8 cellular contexts compared by ENCODE assay signal in the genomic region with DNA sequence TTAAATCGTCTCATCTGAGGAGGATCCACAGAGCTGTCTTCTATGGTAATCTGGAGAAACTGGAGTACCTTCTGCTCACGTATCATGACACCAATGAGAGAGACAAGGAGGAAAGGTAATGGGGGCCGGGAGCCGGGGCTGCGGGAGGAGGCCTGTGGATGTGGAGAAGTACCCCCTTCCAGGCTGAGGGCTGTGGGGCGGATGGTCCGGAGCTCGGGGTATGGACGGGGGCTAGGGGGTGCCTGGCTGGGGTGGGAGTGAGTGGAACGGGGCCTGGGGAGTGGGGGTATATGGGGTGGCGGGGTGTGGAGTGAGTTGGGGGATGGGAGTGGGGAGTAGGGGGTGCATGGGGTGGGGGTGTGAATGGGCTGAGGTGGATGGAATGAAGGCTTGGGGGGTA.
A peak's percentile ranks its signal among the peaks of the same experiment; 100 is the strongest.
DNase-seq lines count a peak whose midpoint lies in the region; ATAC-seq, FAIRE-seq and TF ChIP-seq lines count a peak whose summit lies in the region.
"Not testable (repeated sequence)": the region's sequence is repeated elsewhere in the genome, so short reads cannot be mapped to it uniquely, and the experiment has no call there.

No MANE protein-coding gene starts in this region.

- not testable (repeated sequence) for FAIRE-seq in kidney (lab: Jason Lieb, UNC)

- not testable (repeated sequence) for H3K36me3 ChIP-seq in CD4-positive, alpha-beta memory T cell (ENCODE audit: insufficient read depth, low read length); kidney (ENCODE audit: control insufficient read depth in 1 of 2, insufficient read depth in 2 of 2, low read length in 2 of 2); osteoblast (ENCODE audit: insufficient read depth, low read length); stomach

- intact Hi-C loops in CD4-positive, alpha-beta memory T cell (cut with micrococcal nuclease); activated B cell treated with CpG ODN at 0.5 μM for 24 hours (cut with micrococcal nuclease); kidney (cut with DNase I); stomach (cut with DNase I; ENCODE audit: low total_unique reads): not testable (repeated sequence)

- H2AFZ ChIP-seq in osteoblast (ENCODE audit: low read length), result not testable (repeated sequence)

- H3K9me3 ChIP-seq in CD4-positive, alpha-beta memory T cell (ENCODE audit: control insufficient read depth in 1 of 2, low read length in 2 of 2); kidney (ENCODE audit: control insufficient read depth in 1 of 2, low read length in 2 of 2); osteoblast (ENCODE audit: low read depth, low read length); stomach: not testable (repeated sequence)

- not testable (repeated sequence) for H3K4me1 ChIP-seq in CD4-positive, alpha-beta memory T cell (ENCODE audit: insufficient read depth, low read length); kidney (ENCODE audit: control insufficient read depth in 1 of 2, insufficient read depth in 1 of 2, low read depth in 1 of 2, low read length in 2 of 2); osteoblast (ENCODE audit: insufficient read depth, low read length)
- H3K4me1 ChIP-seq in stomach, result peaks cover 10 to 16% (median 12%) of the 10 kb centered on the region in 4 donors

- not testable (repeated sequence) for H3K36me3 Mint-ChIP-seq in CD4-positive, alpha-beta memory T cell; IgD-negative memory B cell; activated B cell treated with CpG ODN at 0.5 μM for 24 hours (ENCODE audit: low read depth); activated naive CD8-positive, alpha-beta T cell treated with anti-CD3 and anti-CD28 coated beads, Interleukin-2, amount 10 ng/mL, durations not matched to agents 7 days and 5 days

- not testable (repeated sequence) for H3K4me3 ChIP-seq in CD4-positive, alpha-beta memory T cell (ENCODE audit: low read length in 2 of 2); osteoblast (ENCODE audit: insufficient read depth, low read length)
- H3K4me3 ChIP-seq in epithelial cell of esophagus (ENCODE audit: low read length) (peak overlapping the region; percentile 35), kidney (ENCODE audit: low read length in 2 of 2) (peak overlapping the region in 1 of 2 donors; percentile 21), stomach (peak overlapping the region in 3 of 4 donors; percentile 15 to 51 (median 31))

- TF ChIP-seq POLR2A in stomach (IDR thresholded peaks at IDR 0.05), result not testable (repeated sequence)

- H3K27ac Mint-ChIP-seq in CD4-positive, alpha-beta memory T cell; activated B cell treated with CpG ODN at 0.5 μM for 24 hours; activated naive CD8-positive, alpha-beta T cell treated with anti-CD3 and anti-CD28 coated beads, Interleukin-2, amount 10 ng/mL, durations not matched to agents 7 days and 5 days: not testable (repeated sequence)
- peak overlapping the region in 2 of 3 donors; percentile 76 to 92 for H3K27ac Mint-ChIP-seq in IgD-negative memory B cell

- H3K9ac ChIP-seq in kidney (ENCODE audit: low read length in 2 of 2), result not testable (repeated sequence)

- WGBS in stomach, 5 donors, result 49 to 60% (median 53%) methylated on average over 7 to 11 of the region's 11 CpGs

- ATAC-seq in activated B cell treated with CpG ODN at 0.5 μM for 24 hours (ENCODE audit: low read depth); activated naive CD8-positive, alpha-beta T cell treated with anti-CD3 and anti-CD28 coated beads, Interleukin-2, amount 10 ng/mL, durations not matched to agents 7 days and 5 days (ENCODE audit: low read depth): not testable (repeated sequence)

- H3K4me1 Mint-ChIP-seq in CD4-positive, alpha-beta memory T cell; IgD-negative memory B cell; activated B cell treated with CpG ODN at 0.5 μM for 24 hours; activated naive CD8-positive, alpha-beta T cell treated with anti-CD3 and anti-CD28 coated beads, Interleukin-2, amount 10 ng/mL, durations not matched to agents 7 days and 5 days: not testable (repeated sequence)

- TF ChIP-seq EP300 in stomach (IDR thresholded peaks at IDR 0.05), result not testable (repeated sequence)

- CTCF ChIA-PET in CD4-positive, alpha-beta memory T cell (lab: Charles Lee; ENCODE audit: partially characterized antibody); activated B cell treated with CpG ODN at 0.5 μM for 24 hours (lab: Charles Lee): not testable (repeated sequence)

- H3K27ac ChIP-seq in CD4-positive, alpha-beta memory T cell (ENCODE audit: low read depth, low read length); kidney (ENCODE audit: low read depth in 2 of 2, low read length in 2 of 2); osteoblast (ENCODE audit: low read depth, low read length); stomach: not testable (repeated sequence)

- H3K9me3 Mint-ChIP-seq in CD4-positive, alpha-beta memory T cell; IgD-negative memory B cell; activated B cell treated with CpG ODN at 0.5 μM for 24 hours; activated naive CD8-positive, alpha-beta T cell treated with anti-CD3 and anti-CD28 coated beads, Interleukin-2, amount 10 ng/mL, durations not matched to agents 7 days and 5 days: not testable (repeated sequence)

- not testable (repeated sequence) for TF ChIP-seq CTCF in activated B cell treated with CpG ODN at 0.5 μM for 24 hours (IDR thresholded peaks at IDR 0.05); epithelial cell of esophagus (IDR thresholded peaks at IDR 0.05; ENCODE audit: insufficient read depth, low read depth, low read length, missing control alignments); kidney (IDR thresholded peaks at IDR 0.05; ENCODE audit: borderline replicate concordance, extremely low read depth, insufficient read depth); osteoblast (IDR thresholded peaks at IDR 0.05; ENCODE audit: extremely low read depth, low read depth, low read length); stomach (IDR thresholded peaks at IDR 0.05)

- peak overlapping the region in 6 of 8 donors; percentile 63 to 84 (median 78) for H3K4me3 Mint-ChIP-seq in CD4-positive, alpha-beta memory T cell
- H3K4me3 Mint-ChIP-seq in IgD-negative memory B cell (peak overlapping the region; percentile 83 to 96 (median 93)), activated B cell treated with CpG ODN at 0.5 μM for 24 hours (peak overlapping the region; percentile 76)
- peak overlapping the region; percentile 69 for H3K4me3 Mint-ChIP-seq in activated naive CD8-positive, alpha-beta T cell treated with anti-CD3 and anti-CD28 coated beads, Interleukin-2, amount 10 ng/mL, durations not matched to agents 7 days and 5 days

- peaks cover 14 to 16% of the 10 kb centered on the region in 2 donors for H3K27me3 Mint-ChIP-seq in CD4-positive, alpha-beta memory T cell
- not testable (repeated sequence) for H3K27me3 Mint-ChIP-seq in IgD-negative memory B cell, activated B cell treated with CpG ODN at 0.5 μM for 24 hours
- peaks cover 25% of the 10 kb centered on the region for H3K27me3 Mint-ChIP-seq in activated naive CD8-positive, alpha-beta T cell treated with anti-CD3 and anti-CD28 coated beads, Interleukin-2, amount 10 ng/mL, durations not matched to agents 7 days and 5 days

- POLR2A ChIA-PET in CD4-positive, alpha-beta memory T cell (lab: Charles Lee; ENCODE audit: partially characterized antibody), result not testable (repeated sequence)
- POLR2A ChIA-PET in activated B cell treated with CpG ODN at 0.5 μM for 24 hours (lab: Charles Lee), result interaction anchor here (1.0 to 1.3 kb wide), 2 partner anchors 12 to 94 kb away, joined by 3 to 7 read pairs; no protein-coding TSS in a partner anchor
- POLR2A ChIA-PET in activated naive CD8-positive, alpha-beta T cell treated with anti-CD3 and anti-CD28 coated beads, Interleukin-2, amount 10 ng/mL, durations not matched to agents 7 days and 5 days (lab: Charles Lee), result interaction anchor here (1.1 kb wide), 1 partner anchor 11 kb away, joined by 3 read pairs; no protein-coding TSS in a partner anchor

- not testable (repeated sequence) for H3K4me2 ChIP-seq in osteoblast (ENCODE audit: insufficient read depth, low read length)

- H3K79me2 ChIP-seq in osteoblast (ENCODE audit: insufficient read depth, low read length), result not testable (repeated sequence)

- not testable (repeated sequence) for H3K27me3 ChIP-seq in CD4-positive, alpha-beta memory T cell (ENCODE audit: insufficient read depth, low read length); osteoblast (ENCODE audit: insufficient read depth, low read length)
- peaks cover 10 to 34% (median 23%) of the 10 kb centered on the region in 3 donors for H3K27me3 ChIP-seq in stomach

- DNase-seq in CD4-positive, alpha-beta memory T cell; activated B cell treated with CpG ODN at 0.5 μM for 24 hours; activated naive CD8-positive, alpha-beta T cell treated with anti-CD3 and anti-CD28 coated beads, Interleukin-2, amount 10 ng/mL, durations not matched to agents 7 days and 5 days; epithelial cell of esophagus (ENCODE audit: low read depth); stomach: not testable (repeated sequence)
- DNase-seq in kidney (peak; percentile 53), osteoblast (ENCODE audit: insufficient read length, low spot score, missing footprints) (peak; percentile 37)

- H4K20me1 ChIP-seq in osteoblast (ENCODE audit: insufficient read depth, low read length), result not testable (repeated sequence)
